Comparison of ENCODE assay signal across 15 cellular contexts in genomic region chr7:111362660-111363059, GRCh38.
DNase-seq lines count a peak whose midpoint lies in the region; ATAC-seq and TF ChIP-seq lines count a peak whose summit lies in the region.
"Had no signal": no experiment of that assay in that cellular context is flagged by ENCODE, and none has a peak within 500 bp of the region (broad histone marks: within the 10 kb centered on the region; RNA-seq: fewer than 3 reads in every experiment).

No MANE protein-coding gene starts in this region.

- no peaks in the 10 kb centered on the region for H3K9me3 ChIP-seq in SK-N-SH
- H3K9me3 ChIP-seq in smooth muscle cell (replicated peaks; ENCODE audit: low read depth): no peaks in the 10 kb centered on the region
- H3K9me3 ChIP-seq: spleen had no signal

- no peak overlapping the region for H3K4me3 ChIP-seq in SK-N-SH (ENCODE audit: low read depth in 2 of 2, low read length in 1 of 2)
- H3K4me3 ChIP-seq in smooth muscle cell: no peak overlapping the region
- H3K4me3 ChIP-seq: spleen had no signal

- no peaks in the 10 kb centered on the region for H3K27me3 Mint-ChIP-seq in type B pancreatic cell

- H3F3A ChIP-seq in SK-N-SH (replicated peaks; ENCODE audit: insufficient read depth) (no peaks in the 10 kb centered on the region), smooth muscle cell (ENCODE audit: low read depth) (no peaks in the 10 kb centered on the region)

- H3K4me1 Mint-ChIP-seq in type B pancreatic cell (ENCODE audit: unreplicated experiment): peaks cover 19% of the 10 kb centered on the region

- TF ChIP-seq RAD21 in SK-N-SH (IDR thresholded peaks at IDR 0.05; ENCODE audit: low read length): no peak

- peak; percentile 14 for DNase-seq in DMS 273 (lab: John Stamatoyannopoulos, UW; ENCODE audit: unreplicated experiment)
- DNase-seq in DMS 273 treated with DMSO at 0.1 percent for 48 hours (lab: John Stamatoyannopoulos, UW): no peak
- no peak for DNase-seq in SK-N-SH
- peak; percentile 78 for DNase-seq in fibroblast of peridontal ligament (ENCODE audit: extremely low read depth)
- DNase-seq in smooth muscle cell (lab: John Stamatoyannopoulos, UW; ENCODE audit: unreplicated experiment): no peak
- DNase-seq in NCI-H345 (lab: John Stamatoyannopoulos, UW): no peak
- no peak for DNase-seq in type B pancreatic cell (ENCODE audit: extremely low spot score, unreplicated experiment)
- DNase-seq: activated CD8-positive, alpha-beta T cell treated with anti-CD3 and anti-CD28 coated beads, Interleukin-2, amount 10 ng/mL, durations not matched to agents 7 days and 5 days; hippocampal formation; NCI-H1417 treated with DMSO at 0.1 percent for 48 hours; NCI-H774; spleen had no signal

- H4K20me1 ChIP-seq in SK-N-SH (ENCODE audit: insufficient read depth) (no peaks in the 10 kb centered on the region), smooth muscle cell (ENCODE audit: low read depth) (no peaks in the 10 kb centered on the region)

- H3K27ac ChIP-seq in SK-N-SH (ENCODE audit: low read depth in 2 of 2, low read length in 1 of 2): peak overlapping the region; percentile 60 to 80
- no peak overlapping the region for H3K27ac ChIP-seq in smooth muscle cell (ENCODE audit: low read depth)
- H3K27ac ChIP-seq: 22Rv1, spleen had no signal

- H2AFZ ChIP-seq in SK-N-SH (ENCODE audit: low read depth): peak overlapping the region; percentile 14
- H2AFZ ChIP-seq in smooth muscle cell (ENCODE audit: low read depth): peak overlapping the region; percentile 32

- H3K4me2 ChIP-seq in SK-N-SH (peak overlapping the region; percentile 39), smooth muscle cell (peak overlapping the region; percentile 66)

- ATAC-seq in GM19467 (IDR thresholded peaks at IDR 0.05; ENCODE audit: unreplicated experiment): no peak
- ATAC-seq: activated CD8-positive, alpha-beta T cell treated with anti-CD3 and anti-CD28 coated beads, Interleukin-2, amount 10 ng/mL, durations not matched to agents 7 days and 5 days; HepG2 had no signal

- H3K4me1 ChIP-seq in SK-N-SH (ENCODE audit: control insufficient read depth in 1 of 2, insufficient read depth in 2 of 2, low read depth in 1 of 2, low read length in 1 of 2) (peaks cover 2 to 24% of the 10 kb centered on the region in 2 experiments; a peak in 3 of 4 replicates), smooth muscle cell (ENCODE audit: low read depth) (no peaks in the 10 kb centered on the region)
- H3K4me1 ChIP-seq: spleen had no signal

- CTCF ChIA-PET in SK-N-SH (lab: Yijun Ruan, JAX): no interaction called here

- H3K9ac ChIP-seq in SK-N-SH (peak overlapping the region; percentile 20; the same call in 1 of the 2 replicates), smooth muscle cell (ENCODE audit: low read depth) (no peak overlapping the region)

- no peak for TF ChIP-seq EP300 in SK-N-SH (IDR thresholded peaks at IDR 0.05; ENCODE audit: borderline replicate concordance in 1 of 2, low read depth in 1 of 2, low read length in 1 of 2)

- no peaks in the 10 kb centered on the region for H3K79me2 ChIP-seq in SK-N-SH (ENCODE audit: insufficient read depth)
- no peaks in the 10 kb centered on the region for H3K79me2 ChIP-seq in smooth muscle cell (ENCODE audit: low read depth)

- WGBS in SK-N-SH (ENCODE audit: low lambda C conversion rate): 71% methylated on average over 2 of the region's 2 CpGs
- 82% methylated on average over 2 of the region's 2 CpGs for WGBS in smooth muscle cell (ENCODE audit: low lambda C conversion rate)

- H3K27me3 ChIP-seq in SK-N-SH (ENCODE audit: insufficient read depth): no peaks in the 10 kb centered on the region
- no peaks in the 10 kb centered on the region for H3K27me3 ChIP-seq in smooth muscle cell (ENCODE audit: low read depth)
- H3K27me3 ChIP-seq: spleen had no signal

- POLR2A ChIA-PET in SK-N-SH (lab: Yijun Ruan, JAX): no interaction called here

- TF ChIP-seq CTCF in SK-N-SH (IDR thresholded peaks at IDR 0.05) (no peak), smooth muscle cell (IDR thresholded peaks at IDR 0.05; ENCODE audit: borderline replicate concordance, insufficient read depth, poor library complexity, severe bottlenecking) (no peak), type B pancreatic cell (conservative IDR thresholded peaks at IDR 0.05) (no peak)

- no peaks in the 10 kb centered on the region for H3K36me3 ChIP-seq in SK-N-SH (replicated peaks in 1 of 2; ENCODE audit: control insufficient read depth in 1 of 2, insufficient read depth in 2 of 2, low read length in 1 of 2)
- no peaks in the 10 kb centered on the region for H3K36me3 ChIP-seq in smooth muscle cell (ENCODE audit: low read depth)
- H3K36me3 ChIP-seq: spleen had no signal

- no peak overlapping the region for H3K27ac Mint-ChIP-seq in type B pancreatic cell
- H3K27ac Mint-ChIP-seq: activated CD8-positive, alpha-beta T cell treated with anti-CD3 and anti-CD28 coated beads, Interleukin-2, amount 10 ng/mL, durations not matched to agents 7 days and 5 days had no signal

- no peak overlapping the region for H3K4me3 Mint-ChIP-seq in type B pancreatic cell
- H3K4me3 Mint-ChIP-seq: activated CD8-positive, alpha-beta T cell treated with anti-CD3 and anti-CD28 coated beads, Interleukin-2, amount 10 ng/mL, durations not matched to agents 7 days and 5 days had no signal

- H3K36me3 Mint-ChIP-seq in type B pancreatic cell: no peaks in the 10 kb centered on the region

- H3K9me2 ChIP-seq in SK-N-SH: no peaks in the 10 kb centered on the region

- no peaks in the 10 kb centered on the region for H3K9me3 Mint-ChIP-seq in type B pancreatic cell

TF ChIP-seq in SK-N-SH, 30 proteins besides CTCF, POLR2A, EP300 and RAD21:
- no peak for TF ChIP-seq RFX5 (IDR thresholded peaks at IDR 0.05; ENCODE audit: low read length)
TF ChIP-seq in SK-N-SH: peak in this region for 0.

Comparison
In these comparisons a context has a peak if more than half of its experiments do, and no peak if none do; other contexts are left out.
1. DNase-seq: peak in DMS 273 (single experiment) and fibroblast of peridontal ligament (single experiment); none in DMS 273 treated with DMSO at 0.1 percent for 48 hours (single experiment), SK-N-SH (single experiment), smooth muscle cell (single experiment), NCI-H345 (single experiment) and type B pancreatic cell (single experiment).